Comparison of ENCODE assay signal across 18 cellular contexts in genomic region chr12:104828015-104828414, GRCh38.
DNase-seq lines count a peak whose midpoint lies in the region; ATAC-seq and TF ChIP-seq lines count a peak whose summit lies in the region.
"Had no signal": no experiment of that assay in that cellular context is flagged by ENCODE, and none has a peak within 500 bp of the region (broad histone marks: within the 10 kb centered on the region; RNA-seq: fewer than 3 reads in every experiment).

No MANE protein-coding gene starts in this region.

- no peaks in the 10 kb centered on the region for H3K27me3 ChIP-seq in heart right ventricle
- no peaks in the 10 kb centered on the region for H3K27me3 ChIP-seq in tibial nerve
- H3K27me3 ChIP-seq in GM23338 (ENCODE audit: insufficient read depth) = no peaks in the 10 kb centered on the region
- H3K27me3 ChIP-seq: BLaER1 treated with 17β-estradiol and CSF1 and Interleukin-3, amounts not matched to agents 10 nM and 100 nM had no signal

- peaks cover 20% of the 10 kb centered on the region for H3K36me3 Mint-ChIP-seq in GM23338 (ENCODE audit: low read depth)
- H3K36me3 Mint-ChIP-seq: CD4-positive, CD25-positive, alpha-beta regulatory T cell had no signal

- intact Hi-C loops in Right ventricle myocardium inferior (cut with DNase I) (no loop called here), cardiac septum (cut with DNase I) (no loop called here), heart right ventricle (cut with DNase I) (no loop called here)

- H3K4me1 ChIP-seq in heart right ventricle = no peaks in the 10 kb centered on the region
- no peaks in the 10 kb centered on the region for H3K4me1 ChIP-seq in tibial nerve
- H3K4me1 ChIP-seq in GM23338 (ENCODE audit: insufficient read depth) = no peaks in the 10 kb centered on the region
- H3K4me1 ChIP-seq: BLaER1 treated with 17β-estradiol and CSF1 and Interleukin-3, amounts not matched to agents 10 nM and 100 nM had no signal

- H3K9me2 ChIP-seq in GM23338 (ENCODE audit: insufficient read depth) = no peaks in the 10 kb centered on the region

- H3K36me3 ChIP-seq in heart right ventricle = no peaks in the 10 kb centered on the region
- H3K36me3 ChIP-seq in tibial nerve = peaks cover 0 to 22% (median 0%) of the 10 kb centered on the region in 3 donors
- H3K36me3 ChIP-seq in GM23338 (ENCODE audit: insufficient read depth) = no peaks in the 10 kb centered on the region

- peaks cover 0 to 25% (median 9%) of the 10 kb centered on the region in 11 donors for H3K9me3 ChIP-seq in heart right ventricle
- H3K9me3 ChIP-seq in tibial nerve = peaks cover 0 to 29% (median 0%) of the 10 kb centered on the region in 4 donors

- H4K20me1 ChIP-seq in GM23338 (replicated peaks; ENCODE audit: insufficient read depth) = no peaks in the 10 kb centered on the region
- H4K20me1 ChIP-seq: BLaER1 treated with 17β-estradiol and CSF1 and Interleukin-3, amounts not matched to agents 10 nM and 100 nM had no signal

- H3K4me2 ChIP-seq in GM23338 = no peak overlapping the region
- H3K4me2 ChIP-seq: BLaER1 treated with 17β-estradiol and CSF1 and Interleukin-3, amounts not matched to agents 10 nM and 100 nM had no signal

- DNase-seq in Right ventricle myocardium inferior (ENCODE audit: missing footprints) (no peak), cardiac septum (ENCODE audit: low spot score) (no peak), G401 (ENCODE audit: low spot score) (peak; percentile 33), NCI-H446 (lab: John Stamatoyannopoulos, UW) (peak; percentile 80 to 94), heart right ventricle (peak; percentile 25 to 48), tibial nerve (ENCODE audit: low spot score in 2 of 2) (no peak), amygdala (lab: John Stamatoyannopoulos, UW) (no peak), GM23338 (ENCODE audit: low spot score) (no peak)
- DNase-seq: ACHN; Calu3; CD4-positive, CD25-positive, alpha-beta regulatory T cell; DMS153; DMS79 treated with DMSO at 0.1 percent for 48 hours; EL; GDM1; HFFc6 had no signal

- TF ChIP-seq EP300 in tibial nerve (IDR thresholded peaks at IDR 0.05) = no peak

- no peaks in the 10 kb centered on the region for H3K27me3 Mint-ChIP-seq in GM23338 (ENCODE audit: insufficient read depth, low read depth, poor library complexity)
- H3K27me3 Mint-ChIP-seq: CD4-positive, CD25-positive, alpha-beta regulatory T cell had no signal

- no peak overlapping the region for H2AFZ ChIP-seq in GM23338

- ATAC-seq in Right ventricle myocardium inferior (peak; percentile 42), heart right ventricle (peak in 5 of 8 donors; percentile 55 to 71 (median 65)), GM23338 (no peak)
- ATAC-seq: HepG2 had no signal

- peaks cover 25% of the 10 kb centered on the region for H3K9me3 Mint-ChIP-seq in GM23338

- H3K79me2 ChIP-seq in GM23338 (replicated peaks; ENCODE audit: insufficient read depth) = no peaks in the 10 kb centered on the region

- H3K4me3 Mint-ChIP-seq in GM23338 = no peak overlapping the region
- H3K4me3 Mint-ChIP-seq: CD4-positive, CD25-positive, alpha-beta regulatory T cell; HFFc6 had no signal

- 64 to 72% methylated on average over 7 of the region's 7 CpGs for WGBS in heart right ventricle, 2 donors
- 83 to 87% methylated on average over 7 of the region's 7 CpGs for WGBS in tibial nerve, 2 donors

- no peaks in the 10 kb centered on the region for H3K4me1 Mint-ChIP-seq in GM23338
- H3K4me1 Mint-ChIP-seq: CD4-positive, CD25-positive, alpha-beta regulatory T cell had no signal

- H3K27ac ChIP-seq in heart right ventricle (no peak overlapping the region), tibial nerve (no peak overlapping the region), GM23338 (ENCODE audit: low read depth) (no peak overlapping the region)
- H3K27ac ChIP-seq: BLaER1 treated with 17β-estradiol and CSF1 and Interleukin-3, amounts not matched to agents 10 nM and 100 nM had no signal

- H3F3A ChIP-seq in GM23338 (replicated peaks; ENCODE audit: low read depth) = no peaks in the 10 kb centered on the region

- TF ChIP-seq CTCF in heart right ventricle (IDR thresholded peaks at IDR 0.05) = no peak
- no peak for TF ChIP-seq CTCF in tibial nerve (IDR thresholded peaks at IDR 0.05)
- no peak for TF ChIP-seq CTCF in GM23338 (conservative IDR thresholded peaks at IDR 0.05; ENCODE audit: low read depth in 2 of 2)

- no peak overlapping the region for H3K27ac Mint-ChIP-seq in GM23338
- H3K27ac Mint-ChIP-seq: CD4-positive, CD25-positive, alpha-beta regulatory T cell; HFFc6 had no signal

- in situ Hi-C loops in G401 (cut with HindIII; ENCODE audit: low sequenced_read_pairs) = no loop called here

- TF ChIP-seq POLR2A in tibial nerve (IDR thresholded peaks at IDR 0.05) = no peak

- H3K4me3 ChIP-seq in heart right ventricle (no peak overlapping the region), tibial nerve (no peak overlapping the region), GM23338 (no peak overlapping the region)
- H3K4me3 ChIP-seq: BLaER1 treated with 17β-estradiol and CSF1 and Interleukin-3, amounts not matched to agents 10 nM and 100 nM had no signal

TF ChIP-seq in GM23338, 12 proteins besides CTCF, POLR2A, EP300 and RAD21:
- TF ChIP-seq ZNF331 (CRISPR knock-in tag; IDR thresholded peaks at IDR 0.05; ENCODE audit: low read depth) (no peak), ZNF462 (CRISPR knock-in tag; IDR thresholded peaks at IDR 0.05) (no peak), POLR2AphosphoS5 (IDR thresholded peaks at IDR 0.05; ENCODE audit: low read depth) (no peak), STAT1 (IDR thresholded peaks at IDR 0.05; ENCODE audit: unreplicated experiment) (no peak), JUNB (IDR thresholded peaks at IDR 0.05; ENCODE audit: unreplicated experiment) (no peak), ZNF114 (CRISPR knock-in tag; IDR thresholded peaks at IDR 0.05) (no peak), NANOG (IDR thresholded peaks at IDR 0.05; ENCODE audit: borderline replicate concordance) (no peak), EZH2phosphoT487 (IDR thresholded peaks at IDR 0.05; ENCODE audit: unreplicated experiment) (no peak), EZH2 (IDR thresholded peaks at IDR 0.05; ENCODE audit: low read depth, unreplicated experiment) (no peak), CREB1 (CRISPR knock-in tag; IDR thresholded peaks at IDR 0.05; ENCODE audit: low read depth) (no peak)

Comparison
In these comparisons a context has a peak if more than half of its experiments do, and no peak if none do; other contexts are left out.
1. DNase-seq: peak in G401 (single experiment), NCI-H446 (2 of 2) and heart right ventricle (2 of 2); none in Right ventricle myocardium inferior (single experiment), cardiac septum (single experiment), tibial nerve (0 of 2), amygdala (0 of 56) and GM23338 (single experiment).